Comparison of ENCODE assay signal across 11 cellular contexts in the genomic region with DNA sequence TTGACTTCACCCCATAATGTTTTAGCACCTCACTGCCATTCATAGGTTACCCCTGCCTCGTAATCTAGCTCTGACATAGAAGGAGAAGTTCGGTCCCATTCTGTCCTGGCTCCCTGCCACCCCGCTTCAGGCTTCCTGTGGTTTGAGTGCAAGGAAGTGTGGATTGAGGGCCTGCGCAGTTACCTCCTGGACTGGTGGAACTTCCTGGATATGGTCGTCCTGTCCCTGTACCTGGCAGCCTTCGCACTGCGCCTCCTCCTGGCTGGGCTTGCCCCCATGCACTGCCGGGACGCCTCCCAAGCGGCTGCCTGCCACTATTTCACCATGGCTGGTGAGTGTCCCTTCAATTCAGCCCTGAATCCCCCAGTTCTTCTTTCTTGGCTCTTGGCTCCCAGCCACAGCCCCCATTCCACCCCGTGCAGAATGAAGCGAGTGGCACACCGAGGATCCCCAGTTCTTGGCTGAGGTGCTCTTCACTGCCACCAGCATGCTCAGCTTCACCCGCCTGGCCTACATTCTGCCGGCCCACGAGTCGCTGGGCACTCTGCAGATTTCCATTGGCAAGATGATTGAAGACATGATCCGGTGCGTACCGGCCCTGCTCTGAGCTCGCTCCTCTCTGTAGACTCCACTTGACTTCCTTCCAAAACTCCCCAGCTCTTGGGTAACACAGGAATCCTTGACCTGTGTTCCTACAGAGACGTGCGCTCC. TPM values are rescaled to one million over a fixed set of nuclear protein-coding genes. Genes with fewer than 3 reads are reported as not detected.
A peak's percentile ranks its signal among the peaks of the same experiment; 100 is the strongest.
DNase-seq lines count a peak whose midpoint lies in the region; ATAC-seq, FAIRE-seq and TF ChIP-seq lines count a peak whose summit lies in the region.
"Had no signal": no experiment of that assay in that cellular context is flagged by ENCODE, and none has a peak within 500 bp of the region (broad histone marks: within the 10 kb centered on the region; RNA-seq: fewer than 3 reads in every experiment).

No MANE protein-coding gene starts in this region.

- no peaks in the 10 kb centered on the region for H3K36me3 Mint-ChIP-seq in activated naive CD8-positive, alpha-beta T cell treated with anti-CD3 and anti-CD28 coated beads for 36 hours
- H3K36me3 Mint-ChIP-seq: natural killer cell treated with Interleukin-12 subunit alpha and Interleukin-12 subunit beta and Interleukin-15 and Interleukin-18, amount 100 ng/mL, for 72 hours had no signal

- no peak overlapping the region for H3K27ac Mint-ChIP-seq in activated naive CD8-positive, alpha-beta T cell treated with anti-CD3 and anti-CD28 coated beads for 36 hours
- H3K27ac Mint-ChIP-seq: natural killer cell treated with Interleukin-12 subunit alpha and Interleukin-12 subunit beta and Interleukin-15 and Interleukin-18, amount 100 ng/mL, for 72 hours had no signal

- H3K4me1 Mint-ChIP-seq in activated naive CD8-positive, alpha-beta T cell treated with anti-CD3 and anti-CD28 coated beads for 36 hours, result peaks cover 8% of the 10 kb centered on the region

- no peaks in the 10 kb centered on the region for H3K9me3 Mint-ChIP-seq in activated naive CD8-positive, alpha-beta T cell treated with anti-CD3 and anti-CD28 coated beads for 36 hours
- H3K9me3 Mint-ChIP-seq: natural killer cell treated with Interleukin-12 subunit alpha and Interleukin-12 subunit beta and Interleukin-15 and Interleukin-18, amount 100 ng/mL, for 72 hours had no signal

- H3K36me3 ChIP-seq in left lung (no peaks in the 10 kb centered on the region), suprapubic skin (no peaks in the 10 kb centered on the region)
- H3K36me3 ChIP-seq: SJCRH30 had no signal

- 86% methylated on average over 23 of the region's 23 CpGs for WGBS in suprapubic skin

- ATAC-seq in left lung, result peak; percentile 56
- no peak for ATAC-seq in SK-N-SH treated with all-trans-retinoic acid at 6 μM for 48 hours

- intact Hi-C loops in left lung (cut with DNase I), result no loop called here

- DNase-seq in HL-60 (ENCODE audit: low read depth in 1 of 2, low spot score in 1 of 2) (peak; percentile 68 to 93), left lung (peak; percentile 68 to 80), suprapubic skin (ENCODE audit: low spot score in 2 of 2) (peak in 1 of 2 donors; percentile 74), GM12892 (ENCODE audit: insufficient read length) (no peak), HTR-8/SVneo (ENCODE audit: insufficient read length, low spot score) (no peak)
- peak; percentile 16 for DNase-seq in activated naive CD8-positive, alpha-beta T cell treated with anti-CD3 and anti-CD28 coated beads for 36 hours
- DNase-seq: activated CD4-positive, alpha-beta T cell treated with anti-CD3 and anti-CD28 coated beads, Interleukin-2, amount 50 U/mL, for 48 hours; NCI-H524; SJCRH30 had no signal

- H3K4me3 ChIP-seq in HL-60 (replicated peaks; ENCODE audit: insufficient read depth, low read length), result no peak overlapping the region
- no peak overlapping the region for H3K4me3 ChIP-seq in left lung
- peak overlapping the region; percentile 16 for H3K4me3 ChIP-seq in suprapubic skin
- H3K4me3 ChIP-seq: SJCRH30 had no signal

- H3K9me3 ChIP-seq in left lung (no peaks in the 10 kb centered on the region), suprapubic skin (no peaks in the 10 kb centered on the region)
- H3K9me3 ChIP-seq: SJCRH30 had no signal

- H3K4me1 ChIP-seq in left lung, result no peaks in the 10 kb centered on the region
- no peaks in the 10 kb centered on the region for H3K4me1 ChIP-seq in suprapubic skin
- H3K4me1 ChIP-seq: SJCRH30 had no signal

- no peak for TF ChIP-seq EP300 in suprapubic skin (IDR thresholded peaks at IDR 0.05)

- FAIRE-seq in GM12892 (lab: Jason Lieb, UNC), result no peak
- no peak for FAIRE-seq in HTR-8/SVneo (lab: Jason Lieb, UNC)

- no peaks in the 10 kb centered on the region for H3K27me3 Mint-ChIP-seq in activated naive CD8-positive, alpha-beta T cell treated with anti-CD3 and anti-CD28 coated beads for 36 hours

- TF ChIP-seq POLR2A in suprapubic skin (IDR thresholded peaks at IDR 0.05), result no peak
- TF ChIP-seq POLR2A in GM12892 (IDR thresholded peaks at IDR 0.05; ENCODE audit: low read depth, low read length), result no peak

- TF ChIP-seq CTCF in HL-60 (IDR thresholded peaks at IDR 0.05; ENCODE audit: insufficient read depth, low read length), result peak; percentile 16
- TF ChIP-seq CTCF in left lung (IDR thresholded peaks at IDR 0.05), result no peak
- no peak for TF ChIP-seq CTCF in suprapubic skin (IDR thresholded peaks at IDR 0.05)

- no peaks in the 10 kb centered on the region for H3K27me3 ChIP-seq in HL-60 (ENCODE audit: insufficient read depth, poor library complexity, severe bottlenecking)
- H3K27me3 ChIP-seq in left lung, result no peaks in the 10 kb centered on the region
- H3K27me3 ChIP-seq in suprapubic skin, result no peaks in the 10 kb centered on the region

- H3K4me3 Mint-ChIP-seq in activated naive CD8-positive, alpha-beta T cell treated with anti-CD3 and anti-CD28 coated beads for 36 hours, result no peak overlapping the region
- H3K4me3 Mint-ChIP-seq: natural killer cell treated with Interleukin-12 subunit alpha and Interleukin-12 subunit beta and Interleukin-15 and Interleukin-18, amount 100 ng/mL, for 72 hours had no signal

- H3K27ac ChIP-seq in HL-60 (replicated peaks), result peak overlapping the region; percentile 48
- H3K27ac ChIP-seq in left lung, result no peak overlapping the region
- no peak overlapping the region for H3K27ac ChIP-seq in suprapubic skin
- H3K27ac ChIP-seq: SJCRH30 had no signal

TF ChIP-seq in SK-N-SH treated with all-trans-retinoic acid at 6 μM for 48 hours, 23 proteins besides CTCF, POLR2A, EP300 and RAD21:
- TF ChIP-seq PATZ1 (CRISPR knock-in tag; IDR thresholded peaks at IDR 0.05; ENCODE audit: borderline replicate concordance) (no peak), CSDC2 (CRISPR knock-in tag; IDR thresholded peaks at IDR 0.05) (no peak), SNAI2 (CRISPR knock-in tag; IDR thresholded peaks at IDR 0.05) (no peak), GLIS3 (CRISPR knock-in tag; IDR thresholded peaks at IDR 0.05) (no peak)

RNA-seq across cellular contexts. Expression of gene ART5, which starts 15.4 kb away (rescaled TPM):
- total RNA-seq in activated naive CD8-positive, alpha-beta T cell treated with anti-CD3 and anti-CD28 coated beads for 36 hours, result not detected
- total RNA-seq in left lung (under 1 TPM; 0.24 to 0.87 TPM), suprapubic skin (not detected)
- not detected for polyA plus RNA-seq in GM12892 (2012; ENCODE audit: missing spikeins)
- total RNA-seq: natural killer cell treated with Interleukin-12 subunit alpha and Interleukin-12 subunit beta and Interleukin-15 and Interleukin-18, amount 100 ng/mL, for 72 hours; SJCRH30 had no signal

RNA-seq across cellular contexts. Expression of gene ART1, which starts 18.5 kb away (rescaled TPM):
- not detected for total RNA-seq in activated naive CD8-positive, alpha-beta T cell treated with anti-CD3 and anti-CD28 coated beads for 36 hours
- total RNA-seq in left lung (under 1 TPM in 1 of 2 donors, not detected in 1; 0.55 TPM), suprapubic skin (not detected)
- not detected for polyA plus RNA-seq in GM12892 (2012; ENCODE audit: missing spikeins)
- total RNA-seq: natural killer cell treated with Interleukin-12 subunit alpha and Interleukin-12 subunit beta and Interleukin-15 and Interleukin-18, amount 100 ng/mL, for 72 hours; SJCRH30 had no signal

RNA-seq across cellular contexts. Expression of gene CHRNA10, which starts 44.8 kb away (rescaled TPM):
- 1 to 10 TPM; 1.0 to 1.5 TPM for total RNA-seq in activated naive CD8-positive, alpha-beta T cell treated with anti-CD3 and anti-CD28 coated beads for 36 hours
- total RNA-seq in left lung (1 to 10 TPM in 1 of 2 donors, under 1 TPM in 1; 0.67 to 1.5 TPM), suprapubic skin (1 to 10 TPM in 1 of 4 donors, under 1 TPM in 2, not detected in 1; 0.73 to 2.3 (median 0.89) TPM)
- 0.53 TPM for polyA plus RNA-seq in GM12892 (2012; ENCODE audit: missing spikeins)

Comparison
In these comparisons a context has a peak if more than half of its experiments do, and no peak if none do; other contexts are left out.
1. DNase-seq: peak in HL-60 (2 of 2), activated naive CD8-positive, alpha-beta T cell treated with anti-CD3 and anti-CD28 coated beads for 36 hours (single experiment) and left lung (2 of 2); none in GM12892 (single experiment) and HTR-8/SVneo (single experiment).